Comparison of ENCODE assay signal across 8 cellular contexts in genomic region chr9:131657890-131658752, GRCh38.
DNase-seq lines count a peak whose midpoint lies in the region; ATAC-seq and TF ChIP-seq lines count a peak whose summit lies in the region.

No MANE protein-coding gene starts in this region.

- peaks cover 17% of the 10 kb centered on the region for H3K36me3 Mint-ChIP-seq in activated CD8-positive, alpha-beta T cell treated with anti-CD3 and anti-CD28 coated beads for 36 hours (ENCODE audit: low read depth)

- H3K27ac Mint-ChIP-seq in activated CD8-positive, alpha-beta T cell treated with anti-CD3 and anti-CD28 coated beads for 36 hours, result peak overlapping the region; percentile 93
- peak overlapping the region; percentile 98 for H3K27ac Mint-ChIP-seq in stimulated activated naive CD8-positive, alpha-beta T cell treated with anti-CD3 and anti-CD28 coated beads, Interleukin-15, amount 100 ng/mL, for 72 hours

- POLR2A ChIA-PET in activated CD8-positive, alpha-beta T cell treated with anti-CD3 and anti-CD28 coated beads for 36 hours (lab: Charles Lee), result interaction anchor here (0.7 to 1.5 kb wide), 5 partner anchors 9 to 480 kb away, joined by 3 to 5 read pairs (median 4); no protein-coding TSS in a partner anchor

- no peak for TF ChIP-seq CTCF in activated CD8-positive, alpha-beta T cell treated with anti-CD3 and anti-CD28 coated beads for 36 hours (IDR thresholded peaks at IDR 0.05)

- ATAC-seq in activated CD8-positive, alpha-beta T cell treated with anti-CD3 and anti-CD28 coated beads for 36 hours, result peak; percentile 54
- peak; percentile 79 for ATAC-seq in stimulated activated naive CD8-positive, alpha-beta T cell treated with anti-CD3 and anti-CD28 coated beads, Interleukin-15, amount 100 ng/mL, for 72 hours
- ATAC-seq in HG02981 (IDR thresholded peaks at IDR 0.05; ENCODE audit: unreplicated experiment) (no peak), GM21619 (IDR thresholded peaks at IDR 0.05; ENCODE audit: unreplicated experiment) (no peak)

- peak; percentile 54 for DNase-seq in activated naive CD4-positive, alpha-beta T cell treated with Interleukin-2 at 50 U/mL for 16 hours
- no peak for DNase-seq in activated naive CD4-positive, alpha-beta T cell treated with anti-CD3 and anti-CD28 coated beads, Interleukin-2, amount 50 U/mL, for 16 hours
- DNase-seq in activated CD8-positive, alpha-beta T cell treated with anti-CD3 and anti-CD28 coated beads for 36 hours, result peak; percentile 64
- DNase-seq in hepatic stellate cell (ENCODE audit: low spot score) (peak; percentile 72), cortex of kidney (lab: John Stamatoyannopoulos, UW) (no peak)
- peak in 1 of 2 donors; percentile 53 for DNase-seq in stimulated activated naive CD8-positive, alpha-beta T cell treated with anti-CD3 and anti-CD28 coated beads, Interleukin-15, amount 100 ng/mL, for 72 hours

- peaks cover 83% of the 10 kb centered on the region for H3K4me1 Mint-ChIP-seq in activated CD8-positive, alpha-beta T cell treated with anti-CD3 and anti-CD28 coated beads for 36 hours (ENCODE audit: low read depth)
- peaks cover 91% of the 10 kb centered on the region for H3K4me1 Mint-ChIP-seq in stimulated activated naive CD8-positive, alpha-beta T cell treated with anti-CD3 and anti-CD28 coated beads, Interleukin-15, amount 100 ng/mL, for 72 hours

- H3K27me3 Mint-ChIP-seq in activated CD8-positive, alpha-beta T cell treated with anti-CD3 and anti-CD28 coated beads for 36 hours, result no peaks in the 10 kb centered on the region
- H3K27me3 Mint-ChIP-seq in stimulated activated naive CD8-positive, alpha-beta T cell treated with anti-CD3 and anti-CD28 coated beads, Interleukin-15, amount 100 ng/mL, for 72 hours, result no peaks in the 10 kb centered on the region

- intact Hi-C loops in activated CD8-positive, alpha-beta T cell treated with anti-CD3 and anti-CD28 coated beads for 36 hours (cut with micrococcal nuclease), result loop anchor here (5.0 kb wide), 1 partner anchor 74 kb away; no protein-coding TSS in a partner anchor

- CTCF ChIA-PET in activated CD8-positive, alpha-beta T cell treated with anti-CD3 and anti-CD28 coated beads for 36 hours (lab: Charles Lee), result interaction anchor here (0.9 to 2.7 kb wide), 4 partner anchors 14 to 82 kb away, joined by 3 to 8 read pairs (median 4); partner anchors contain the start of gene RAPGEF1

- H3K9me3 Mint-ChIP-seq in activated CD8-positive, alpha-beta T cell treated with anti-CD3 and anti-CD28 coated beads for 36 hours, result no peaks in the 10 kb centered on the region
- H3K9me3 Mint-ChIP-seq in stimulated activated naive CD8-positive, alpha-beta T cell treated with anti-CD3 and anti-CD28 coated beads, Interleukin-15, amount 100 ng/mL, for 72 hours, result no peaks in the 10 kb centered on the region

- peak overlapping the region; percentile 20 for H3K4me3 Mint-ChIP-seq in activated CD8-positive, alpha-beta T cell treated with anti-CD3 and anti-CD28 coated beads for 36 hours
- peak overlapping the region; percentile 77 to 81 for H3K4me3 Mint-ChIP-seq in stimulated activated naive CD8-positive, alpha-beta T cell treated with anti-CD3 and anti-CD28 coated beads, Interleukin-15, amount 100 ng/mL, for 72 hours

Comparison
In these comparisons a context has a peak if more than half of its experiments do, and no peak if none do; other contexts are left out.
1. DNase-seq: peak in activated naive CD4-positive, alpha-beta T cell treated with Interleukin-2 at 50 U/mL for 16 hours (single experiment), activated CD8-positive, alpha-beta T cell treated with anti-CD3 and anti-CD28 coated beads for 36 hours (single experiment) and hepatic stellate cell (single experiment); none in activated naive CD4-positive, alpha-beta T cell treated with anti-CD3 and anti-CD28 coated beads, Interleukin-2, amount 50 U/mL, for 16 hours (single experiment) and cortex of kidney (single experiment).
2. ATAC-seq: peak in activated CD8-positive, alpha-beta T cell treated with anti-CD3 and anti-CD28 coated beads for 36 hours (single experiment) and stimulated activated naive CD8-positive, alpha-beta T cell treated with anti-CD3 and anti-CD28 coated beads, Interleukin-15, amount 100 ng/mL, for 72 hours (single experiment); none in HG02981 (single experiment) and GM21619 (single experiment).